In genomic region chr1:39973503-39974135, GRCh38 we compare ENCODE assay signal across 8 cellular contexts. TPM values are rescaled to one million over a fixed set of nuclear protein-coding genes. Genes with fewer than 3 reads are reported as not detected.
DNase-seq lines count a peak whose midpoint lies in the region; ATAC-seq and TF ChIP-seq lines count a peak whose summit lies in the region.

No MANE protein-coding gene starts in this region.

- H3K14ac ChIP-seq in trophoblast cell (ENCODE audit: low read length), result no peak overlapping the region

- no peak overlapping the region for H2BK5ac ChIP-seq in trophoblast cell (ENCODE audit: low read depth, low read length, poor library complexity)

- no peak overlapping the region for H3K23ac ChIP-seq in trophoblast cell (ENCODE audit: low read length)

- no peaks in the 10 kb centered on the region for H3K79me2 ChIP-seq in DOHH2 (ENCODE audit: control insufficient read depth, low read length)
- H3K79me2 ChIP-seq in trophoblast cell (ENCODE audit: control insufficient read depth, insufficient read depth, low read length, poor library complexity), result no peaks in the 10 kb centered on the region

- no peak overlapping the region for H2AK5ac ChIP-seq in trophoblast cell (ENCODE audit: low read length)

- H3K27ac ChIP-seq in DOHH2 (ENCODE audit: low read depth, low read length) (no peak overlapping the region), trophoblast cell (ENCODE audit: low read depth, low read length) (no peak overlapping the region), upper lobe of left lung (peak overlapping the region in 1 of 4 donors; percentile 4)

- no peak overlapping the region for H4K12ac ChIP-seq in trophoblast cell (ENCODE audit: low read depth, low read length)

- no peak overlapping the region for H2AFZ ChIP-seq in trophoblast cell (ENCODE audit: insufficient read depth, low read length, poor library complexity)

- peaks cover 6% of the 10 kb centered on the region for H3K4me1 ChIP-seq in DOHH2 (ENCODE audit: control insufficient read depth, low read length)
- no peaks in the 10 kb centered on the region for H3K4me1 ChIP-seq in trophoblast cell (ENCODE audit: control insufficient read depth in 1 of 2, insufficient read depth in 2 of 2, low read length in 2 of 2)
- peaks cover 0 to 32% (median 20%) of the 10 kb centered on the region in 4 donors for H3K4me1 ChIP-seq in upper lobe of left lung

- H2BK120ac ChIP-seq in trophoblast cell (ENCODE audit: insufficient read depth, low read length, poor library complexity), result no peak overlapping the region

- no peaks in the 10 kb centered on the region for H4K20me1 ChIP-seq in DOHH2 (ENCODE audit: control insufficient read depth, insufficient read depth, low read depth, low read length)

- no peak overlapping the region for H3K4ac ChIP-seq in trophoblast cell (ENCODE audit: low read depth, low read length)

- TF ChIP-seq CTCF in DOHH2 (IDR thresholded peaks at IDR 0.05; ENCODE audit: low read depth, low read length, poor library complexity, severe bottlenecking) (peak; percentile 99), upper lobe of left lung (IDR thresholded peaks at IDR 0.05) (peak; percentile 87 to 94 (median 92))

- peak overlapping the region; percentile 62 for H3K4me2 ChIP-seq in DOHH2 (ENCODE audit: low read length)
- H3K4me2 ChIP-seq in trophoblast cell (ENCODE audit: low read length), result no peak overlapping the region

- H3K4me3 ChIP-seq in DOHH2 (ENCODE audit: low read length) (peak overlapping the region; percentile 38), MG63 (no peak overlapping the region), trophoblast cell (ENCODE audit: low read depth, low read length) (no peak overlapping the region), upper lobe of left lung (no peak overlapping the region)

- TF ChIP-seq POLR2A in upper lobe of left lung (IDR thresholded peaks at IDR 0.05), result no peak

- WGBS in trophoblast cell (ENCODE audit: extremely low coverage, insufficient coverage, insufficient read length), result no CpG with 5 or more reads among the region's 9 CpGs
- 23 to 28% methylated on average over 9 of the region's 9 CpGs for WGBS in upper lobe of left lung, 2 donors

- no peak for TF ChIP-seq EP300 in upper lobe of left lung (IDR thresholded peaks at IDR 0.05)

- H2BK12ac ChIP-seq in trophoblast cell (ENCODE audit: low read length), result no peak overlapping the region

- no peaks in the 10 kb centered on the region for H3K9me3 ChIP-seq in DOHH2 (ENCODE audit: control insufficient read depth, insufficient read depth, low read length)
- H3K9me3 ChIP-seq in MG63, result no peaks in the 10 kb centered on the region
- no peaks in the 10 kb centered on the region for H3K9me3 ChIP-seq in trophoblast cell (ENCODE audit: insufficient read depth, low read depth, low read length)
- no peaks in the 10 kb centered on the region for H3K9me3 ChIP-seq in upper lobe of left lung

- DNase-seq in MG63, result peak; percentile 61
- DNase-seq in SK-N-DZ (ENCODE audit: low spot score), result peak; percentile 60
- DNase-seq in activated naive CD4-positive, alpha-beta T cell (lab: John Stamatoyannopoulos, UW), result peak; percentile 19 to 64 (median 58)
- DNase-seq in glomerular visceral epithelial cell (ENCODE audit: extremely low spot score), result peak; percentile 73
- peak; percentile 82 to 94 for DNase-seq in trophoblast cell
- DNase-seq in upper lobe of left lung, result peak in 1 of 2 donors; percentile 84

- no peak overlapping the region for H3K18ac ChIP-seq in trophoblast cell (ENCODE audit: low read length)

- H3K36me3 ChIP-seq in DOHH2 (ENCODE audit: control insufficient read depth, low read length), result peaks cover 21% of the 10 kb centered on the region
- H3K36me3 ChIP-seq in MG63, result no peaks in the 10 kb centered on the region; the same call in none of the 2 replicates
- H3K36me3 ChIP-seq in trophoblast cell (ENCODE audit: control insufficient read depth in 1 of 2, insufficient read depth in 2 of 2, low read length in 2 of 2), result no peaks in the 10 kb centered on the region
- no peaks in the 10 kb centered on the region for H3K36me3 ChIP-seq in upper lobe of left lung

- no peaks in the 10 kb centered on the region for H3K9me2 ChIP-seq in DOHH2 (replicated peaks; ENCODE audit: control insufficient read depth, low read length)

- H3K9ac ChIP-seq in trophoblast cell (ENCODE audit: low read length), result no peak overlapping the region

- ATAC-seq in upper lobe of left lung (ENCODE audit: low FRiP score in 2 of 2) (peak; percentile 80 to 83), HG03108 (IDR thresholded peaks at IDR 0.05; ENCODE audit: unreplicated experiment) (no peak)

- no peak overlapping the region for H4K91ac ChIP-seq in trophoblast cell (ENCODE audit: low read depth, low read length)

- no peaks in the 10 kb centered on the region for H3K79me1 ChIP-seq in trophoblast cell (ENCODE audit: low read length)

- H3K27me3 ChIP-seq in DOHH2 (ENCODE audit: control insufficient read depth, low read length) (no peaks in the 10 kb centered on the region), MG63 (no peaks in the 10 kb centered on the region), trophoblast cell (ENCODE audit: insufficient read depth, low read length) (no peaks in the 10 kb centered on the region), upper lobe of left lung (no peaks in the 10 kb centered on the region)

- no peak overlapping the region for H4K8ac ChIP-seq in trophoblast cell (ENCODE audit: low read depth, low read length)

- peaks cover 4% of the 10 kb centered on the region for H3F3A ChIP-seq in DOHH2 (ENCODE audit: control insufficient read depth, insufficient read depth)

RNA-seq across cellular contexts. Expression of gene MFSD2A, which starts 18.7 kb away (rescaled TPM):
- total RNA-seq in MG63 (2014; rRNA removed; shearing (Covaris generic); ENCODE audit: low replicate concordance), result 4.8 and 5.8 TPM in 2 replicates
- 6.4 and 9.9 TPM in 2 replicates for polyA plus RNA-seq in SK-N-DZ (2014; cell fraction: cytosol; rRNA removed)
- 13.5 and 19.3 TPM in 2 replicates for polyA plus RNA-seq in SK-N-DZ (2014; cell fraction: nucleus; rRNA removed)
- 1.2 TPM in 2 replicates for polyA plus RNA-seq in trophoblast cell (2013)
- total RNA-seq in upper lobe of left lung, result 100 to 1,000 TPM in 3 of 6 donors, 10 to 100 TPM in 3; 63.9 to 196 (median 109) TPM
